Comparison of ENCODE assay signal across 19 cellular contexts in the genomic region with DNA sequence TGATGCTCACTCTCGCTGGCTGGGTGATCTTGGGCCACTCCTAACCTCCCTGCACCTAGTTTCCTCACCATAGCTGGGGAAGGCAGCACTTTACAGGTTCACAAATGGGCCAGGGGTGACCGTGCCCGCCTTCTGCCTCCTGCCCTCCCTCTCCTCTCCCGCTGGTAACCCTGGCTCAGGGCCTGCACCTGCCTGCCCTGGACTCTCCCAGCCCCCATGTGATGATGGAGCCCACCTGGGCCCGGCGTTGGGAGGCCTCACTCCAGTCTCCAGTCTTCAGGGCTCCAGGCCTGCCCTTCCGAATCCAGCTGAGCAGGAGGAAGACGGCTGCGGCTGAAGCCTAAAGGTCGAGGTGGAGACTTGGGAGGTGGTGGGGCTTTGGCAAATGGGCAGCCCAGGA.
DNase-seq lines count a peak whose midpoint lies in the region; ATAC-seq, FAIRE-seq and TF ChIP-seq lines count a peak whose summit lies in the region.
"Had no signal": no experiment of that assay in that cellular context is flagged by ENCODE, and none has a peak within 500 bp of the region (broad histone marks: within the 10 kb centered on the region; RNA-seq: fewer than 3 reads in every experiment).

No MANE protein-coding gene starts in this region.

- H3K4me3 ChIP-seq in upper lobe of right lung (no peak overlapping the region), kidney (ENCODE audit: low read length in 2 of 2) (no peak overlapping the region)

- intact Hi-C loops in upper lobe of right lung (cut with DNase I) (no loop called here), kidney (cut with DNase I) (no loop called here)

- no peaks in the 10 kb centered on the region for H3K27me3 Mint-ChIP-seq in activated T-cell treated with anti-CD3 and anti-CD28 coated beads, Interleukin-2, amount 50 U/mL, for 24 hours
- no peaks in the 10 kb centered on the region for H3K27me3 Mint-ChIP-seq in activated T-cell treated with anti-CD3 and anti-CD28 coated beads, Interleukin-2, amount 50 U/mL, for 72 hours (ENCODE audit: low read depth)

- no peak for ATAC-seq in activated T-cell treated with anti-CD3 and anti-CD28 coated beads, Interleukin-2, amount 50 U/mL, for 72 hours (replicated peaks in 1 of 2)
- ATAC-seq in omental fat pad (ENCODE audit: low FRiP score) (peak; percentile 12), upper lobe of right lung (no peak), GM19397 (IDR thresholded peaks at IDR 0.05; ENCODE audit: unreplicated experiment) (no peak)
- ATAC-seq: Panc1 had no signal

- no peak overlapping the region for H3K9ac ChIP-seq in kidney (ENCODE audit: low read length in 2 of 2)

- H3K36me3 Mint-ChIP-seq in activated T-cell treated with anti-CD3 and anti-CD28 coated beads, Interleukin-2, amount 50 U/mL, for 24 hours (ENCODE audit: low read depth): no peaks in the 10 kb centered on the region
- no peaks in the 10 kb centered on the region for H3K36me3 Mint-ChIP-seq in activated T-cell treated with anti-CD3 and anti-CD28 coated beads, Interleukin-2, amount 50 U/mL, for 72 hours (ENCODE audit: insufficient read depth in 2 of 2)

- TF ChIP-seq CTCF in omental fat pad (IDR thresholded peaks at IDR 0.05) (no peak), upper lobe of right lung (IDR thresholded peaks at IDR 0.05) (no peak), kidney (IDR thresholded peaks at IDR 0.05; ENCODE audit: borderline replicate concordance, extremely low read depth, insufficient read depth) (no peak)

- FAIRE-seq in kidney (lab: Jason Lieb, UNC): no peak
- FAIRE-seq: A204.1 had no signal

- H3K9me3 ChIP-seq in upper lobe of right lung (no peaks in the 10 kb centered on the region), kidney (ENCODE audit: control insufficient read depth in 1 of 2, low read length in 2 of 2) (no peaks in the 10 kb centered on the region)

- H3K36me3 ChIP-seq in upper lobe of right lung (no peaks in the 10 kb centered on the region), kidney (ENCODE audit: control insufficient read depth in 1 of 2, insufficient read depth in 2 of 2, low read length in 2 of 2) (no peaks in the 10 kb centered on the region)

- H3K27me3 ChIP-seq in upper lobe of right lung: peaks cover 11% of the 10 kb centered on the region

- H3K27ac Mint-ChIP-seq in activated T-cell treated with anti-CD3 and anti-CD28 coated beads, Interleukin-2, amount 50 U/mL, for 24 hours: no peak overlapping the region
- no peak overlapping the region for H3K27ac Mint-ChIP-seq in activated T-cell treated with anti-CD3 and anti-CD28 coated beads, Interleukin-2, amount 50 U/mL, for 72 hours

- H3K4me1 ChIP-seq in upper lobe of right lung (no peaks in the 10 kb centered on the region), kidney (ENCODE audit: control insufficient read depth in 1 of 2, insufficient read depth in 1 of 2, low read depth in 1 of 2, low read length in 2 of 2) (no peaks in the 10 kb centered on the region)

- H3K9me3 Mint-ChIP-seq in activated T-cell treated with anti-CD3 and anti-CD28 coated beads, Interleukin-2, amount 50 U/mL, for 24 hours: no peaks in the 10 kb centered on the region
- H3K9me3 Mint-ChIP-seq in activated T-cell treated with anti-CD3 and anti-CD28 coated beads, Interleukin-2, amount 50 U/mL, for 72 hours: peaks cover 1 to 2% of the 10 kb centered on the region in 2 donors
- H3K9me3 Mint-ChIP-seq: H9 had no signal

- H3K4me1 Mint-ChIP-seq in activated T-cell treated with anti-CD3 and anti-CD28 coated beads, Interleukin-2, amount 50 U/mL, for 24 hours (ENCODE audit: low read depth): peaks cover 12% of the 10 kb centered on the region
- peaks cover 16% of the 10 kb centered on the region for H3K4me1 Mint-ChIP-seq in activated T-cell treated with anti-CD3 and anti-CD28 coated beads, Interleukin-2, amount 50 U/mL, for 72 hours (ENCODE audit: low read depth)

- no peak overlapping the region for H3K4me3 Mint-ChIP-seq in activated T-cell treated with anti-CD3 and anti-CD28 coated beads, Interleukin-2, amount 50 U/mL, for 24 hours
- H3K4me3 Mint-ChIP-seq in activated T-cell treated with anti-CD3 and anti-CD28 coated beads, Interleukin-2, amount 50 U/mL, for 72 hours: no peak overlapping the region

- peak; percentile 11 for DNase-seq in activated T-cell treated with anti-CD3 and anti-CD28 coated beads, Interleukin-2, amount 50 U/mL, for 24 hours
- DNase-seq in activated T-cell treated with anti-CD3 and anti-CD28 coated beads, Interleukin-2, amount 50 U/mL, for 72 hours: no peak
- DNase-seq in islet precursor cell (peak; percentile 32), omental fat pad (ENCODE audit: low spot score) (no peak), upper lobe of right lung (peak; percentile 46), kidney (no peak), NCI-H2171 treated with DMSO at 0.1 percent for 48 hours (lab: John Stamatoyannopoulos, UW) (no peak)
- DNase-seq: H9; KG1; NCI-H1092; NCI-H1436 treated with DMSO at 0.1 percent for 48 hours; NCI-H1930; NCI-H524; NCI-H774; NK-92 treated with Interleukin-12 subunit alpha and Interleukin-12 subunit beta, amount 100 ng/mL, for 24 hours had no signal

- H3K27ac ChIP-seq in upper lobe of right lung (no peak overlapping the region), kidney (ENCODE audit: low read depth in 2 of 2, low read length in 2 of 2) (no peak overlapping the region)
- H3K27ac ChIP-seq: C4-2B had no signal

Comparison
In these comparisons a context has a peak if more than half of its experiments do, and no peak if none do; other contexts are left out.
1. DNase-seq: peak in activated T-cell treated with anti-CD3 and anti-CD28 coated beads, Interleukin-2, amount 50 U/mL, for 24 hours (single experiment), islet precursor cell (single experiment) and upper lobe of right lung (single experiment); none in activated T-cell treated with anti-CD3 and anti-CD28 coated beads, Interleukin-2, amount 50 U/mL, for 72 hours (0 of 2), omental fat pad (single experiment), kidney (single experiment) and NCI-H2171 treated with DMSO at 0.1 percent for 48 hours (single experiment).